In the genomic region with DNA sequence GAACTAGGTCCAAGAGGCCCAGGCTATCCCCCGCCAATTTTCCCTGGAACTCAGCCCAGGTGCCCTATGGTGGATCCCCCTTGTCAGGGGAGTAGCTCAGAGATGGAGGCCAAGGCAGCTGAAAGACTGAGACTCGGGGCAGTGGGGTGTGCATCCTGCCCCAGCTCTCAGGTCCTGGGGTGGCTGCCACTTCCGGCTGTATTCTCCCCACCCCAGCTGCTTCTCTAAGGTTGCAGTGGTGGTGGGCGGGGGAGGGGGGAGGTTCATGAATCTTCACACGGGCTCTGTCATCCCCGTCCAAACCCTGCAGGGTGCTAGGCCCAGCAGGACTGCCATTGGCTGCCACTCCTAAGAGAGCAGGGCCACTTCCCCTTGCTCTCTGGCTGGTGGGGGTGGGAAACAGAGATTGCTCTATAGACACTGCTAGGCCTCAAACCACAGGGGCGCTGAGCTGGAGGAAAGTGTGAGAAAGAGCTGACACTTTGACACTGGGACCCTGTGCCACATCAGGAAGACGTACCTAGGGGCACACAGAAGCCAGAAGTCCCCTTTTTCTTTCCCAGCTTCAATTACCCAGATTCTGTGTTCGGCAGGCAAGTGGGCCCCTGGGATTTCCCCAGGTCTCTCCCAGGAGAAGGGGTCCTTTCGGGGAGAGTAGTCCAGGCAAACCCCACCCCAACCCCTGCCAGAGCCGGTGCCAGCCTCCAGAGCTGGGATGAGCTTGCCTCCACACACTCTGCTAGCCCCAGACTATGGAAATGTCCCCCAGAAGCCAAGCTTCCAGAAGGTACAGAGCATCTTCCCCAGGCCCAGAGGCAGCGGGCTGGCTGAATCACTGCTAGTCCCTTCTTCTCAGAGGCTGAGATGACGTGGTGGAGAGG, we compare ENCODE assay signal across 8 cellular contexts. TPM values are rescaled to one million over a fixed set of nuclear protein-coding genes. Genes with fewer than 3 reads are reported as not detected.
DNase-seq lines count a peak whose midpoint lies in the region; ATAC-seq and TF ChIP-seq lines count a peak whose summit lies in the region.

No MANE protein-coding gene starts in this region.

- peaks cover 50% of the 10 kb centered on the region for H3K36me3 Mint-ChIP-seq in activated CD4-positive, alpha-beta T cell treated with anti-CD3 and anti-CD28 coated beads, Interleukin-2, amount 10 ng/mL, durations not matched to agents 24 days and 14 days (ENCODE audit: low read depth)

- H3K4me3 ChIP-seq in esophagus squamous epithelium, result peak overlapping the region in 3 of 4 donors; percentile 5 to 45 (median 32)

- H3K36me3 ChIP-seq in esophagus squamous epithelium, result no peaks in the 10 kb centered on the region

- TF ChIP-seq CTCF in esophagus squamous epithelium (IDR thresholded peaks at IDR 0.05), result no peak

- 62% methylated on average over 8 of the region's 13 CpGs; no CpG with 5 or more reads in 1 of the 2 donors for WGBS in esophagus squamous epithelium, 2 donors

- DNase-seq in AML-193 (lab: John Stamatoyannopoulos, UW) (peak; percentile 59 to 64), esophagus squamous epithelium (lab: John Stamatoyannopoulos, UW) (peak; percentile 28), midbrain (lab: John Stamatoyannopoulos, UW) (no peak), NCI-H510A treated with DMSO at 0.1 percent for 48 hours (lab: John Stamatoyannopoulos, UW) (no peak)
- peak; percentile 90 for DNase-seq in activated CD4-positive, alpha-beta T cell treated with anti-CD3 and anti-CD28 coated beads, Interleukin-2, amount 10 ng/mL, durations not matched to agents 24 days and 14 days
- peak; percentile 61 for DNase-seq in stimulated activated CD8-positive, alpha-beta memory T cell treated with anti-CD3 and anti-CD28 coated beads, Interleukin-12 subunit alpha, Interleukin-12 subunit beta, amount 100 ng/mL, for 24 hours (ENCODE audit: extremely low read depth)

- peak overlapping the region in 3 of 4 donors; percentile 14 to 66 (median 41) for H3K27ac ChIP-seq in esophagus squamous epithelium

- H3K27ac Mint-ChIP-seq in activated CD4-positive, alpha-beta T cell treated with anti-CD3 and anti-CD28 coated beads, Interleukin-2, amount 10 ng/mL, durations not matched to agents 24 days and 14 days, result peak overlapping the region; percentile 95

- H3K9me3 Mint-ChIP-seq in activated CD4-positive, alpha-beta T cell treated with anti-CD3 and anti-CD28 coated beads, Interleukin-2, amount 10 ng/mL, durations not matched to agents 24 days and 14 days, result peaks cover 4% of the 10 kb centered on the region

- H3K4me1 ChIP-seq in esophagus squamous epithelium, result no peaks in the 10 kb centered on the region

- intact Hi-C loops in activated CD4-positive, alpha-beta T cell treated with anti-CD3 and anti-CD28 coated beads, Interleukin-2, amount 10 ng/mL, durations not matched to agents 24 days and 14 days (cut with micrococcal nuclease), result loop anchor here (1.0 to 5.0 kb wide), 6 partner anchors 12 to 126 kb away; partner anchors contain the start of genes UTP14A and ZDHHC9
- intact Hi-C loops in esophagus squamous epithelium (cut with DNase I), result no loop called here

- no peaks in the 10 kb centered on the region for H3K27me3 Mint-ChIP-seq in activated CD4-positive, alpha-beta T cell treated with anti-CD3 and anti-CD28 coated beads, Interleukin-2, amount 10 ng/mL, durations not matched to agents 24 days and 14 days

- peak overlapping the region; percentile 90 for H3K4me3 Mint-ChIP-seq in activated CD4-positive, alpha-beta T cell treated with anti-CD3 and anti-CD28 coated beads, Interleukin-2, amount 10 ng/mL, durations not matched to agents 24 days and 14 days

- ATAC-seq in GM19455 (IDR thresholded peaks at IDR 0.05; ENCODE audit: unreplicated experiment), result peak; percentile 66
- ATAC-seq in HG03558 (IDR thresholded peaks at IDR 0.05; ENCODE audit: extremely low read depth, unreplicated experiment), result peak; percentile 52

- peak in 1 of 4 donors; percentile 21 for TF ChIP-seq POLR2A in esophagus squamous epithelium (IDR thresholded peaks at IDR 0.05)

- no peaks in the 10 kb centered on the region for H3K27me3 ChIP-seq in esophagus squamous epithelium

- H3K4me1 Mint-ChIP-seq in activated CD4-positive, alpha-beta T cell treated with anti-CD3 and anti-CD28 coated beads, Interleukin-2, amount 10 ng/mL, durations not matched to agents 24 days and 14 days, result peaks cover 55% of the 10 kb centered on the region

- H3K9me3 ChIP-seq in esophagus squamous epithelium, result no peaks in the 10 kb centered on the region

RNA-seq across cellular contexts. Expression of gene SASH3, which starts 1.6 kb away (rescaled TPM):
- 115 and 116 TPM in 2 replicates for total RNA-seq in activated CD4-positive, alpha-beta T cell treated with anti-CD3 and anti-CD28 coated beads, Interleukin-2, amount 10 ng/mL, durations not matched to agents 24 days and 14 days
- 1 to 10 TPM; 2.5 to 9.3 (median 4.0) TPM for total RNA-seq in esophagus squamous epithelium

RNA-seq across cellular contexts. Expression of gene XPNPEP2, which starts 42.6 kb away (rescaled TPM):
- total RNA-seq in activated CD4-positive, alpha-beta T cell treated with anti-CD3 and anti-CD28 coated beads, Interleukin-2, amount 10 ng/mL, durations not matched to agents 24 days and 14 days, result 0.24 and 0.28 TPM in 2 replicates
- total RNA-seq in esophagus squamous epithelium, result 1 to 10 TPM in 2 of 4 donors, under 1 TPM in 1, not detected in 1; 0.88 to 5.7 (median 3.6) TPM

Comparison
In these comparisons a context has a peak if more than half of its experiments do, and no peak if none do; other contexts are left out.
1. DNase-seq: peak in AML-193 (2 of 2), activated CD4-positive, alpha-beta T cell treated with anti-CD3 and anti-CD28 coated beads, Interleukin-2, amount 10 ng/mL, durations not matched to agents 24 days and 14 days (single experiment), esophagus squamous epithelium (single experiment) and stimulated activated CD8-positive, alpha-beta memory T cell treated with anti-CD3 and anti-CD28 coated beads, Interleukin-12 subunit alpha, Interleukin-12 subunit beta, amount 100 ng/mL, for 24 hours (single experiment); none in midbrain (single experiment) and NCI-H510A treated with DMSO at 0.1 percent for 48 hours (single experiment).
2. RNA of gene SASH3, which starts 1.6 kb away (total RNA-seq): 115 to 116 TPM in activated CD4-positive, alpha-beta T cell treated with anti-CD3 and anti-CD28 coated beads, Interleukin-2, amount 10 ng/mL, durations not matched to agents 24 days and 14 days; 2.5 to 9.3 TPM in esophagus squamous epithelium; every median in the first group is over 10 times any median in the second.